ENCODE assay signal across 8 cellular contexts in the genomic region with DNA sequence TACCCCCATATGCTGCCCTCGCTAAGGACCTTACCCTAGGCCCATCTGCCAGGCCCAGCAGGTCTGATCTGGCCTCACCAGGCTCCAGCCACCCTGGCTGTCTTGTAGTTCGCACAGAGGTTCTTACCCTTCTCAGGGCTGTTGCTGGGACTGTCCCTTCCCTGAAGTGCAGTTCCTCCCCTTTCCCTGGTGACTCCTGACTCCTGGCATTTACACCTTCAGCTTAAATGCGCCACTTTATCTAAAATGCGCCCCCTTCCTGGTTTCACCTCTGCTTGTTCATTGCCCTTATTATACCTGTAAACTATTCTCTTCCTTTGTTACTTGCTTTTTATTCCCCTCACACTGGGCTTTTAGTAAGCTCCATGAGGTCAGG. TPM values are rescaled to one million over a fixed set of nuclear protein-coding genes. Genes with fewer than 3 reads are reported as not detected.
DNase-seq lines count a peak whose midpoint lies in the region; ATAC-seq and TF ChIP-seq lines count a peak whose summit lies in the region.

No MANE protein-coding gene starts in this region.

- H4K12ac ChIP-seq in trophoblast cell (ENCODE audit: low read depth, low read length) = no peak overlapping the region

- no peak for TF ChIP-seq EP300 in SK-N-SH (IDR thresholded peaks at IDR 0.05; ENCODE audit: borderline replicate concordance in 1 of 2, low read depth in 1 of 2, low read length in 1 of 2)

- no peaks in the 10 kb centered on the region for H3K9me3 Mint-ChIP-seq in T-helper 1 cell treated with Interleukin-12 subunit alpha and Interleukin-12 subunit beta and Interleukin-4 antibody, amounts not matched to agents 30 μg/mL and 1 μg/mL, for 36 hours

- H3K4ac ChIP-seq in trophoblast cell (ENCODE audit: low read depth, low read length) = no peak overlapping the region

- POLR2A ChIA-PET in SK-N-SH (lab: Yijun Ruan, JAX) = no interaction called here

- H3K4me2 ChIP-seq in SK-N-SH = peak overlapping the region; percentile 86
- peak overlapping the region; percentile 69 for H3K4me2 ChIP-seq in trophoblast cell (ENCODE audit: low read length)

- no peak overlapping the region for H3K23ac ChIP-seq in trophoblast cell (ENCODE audit: low read length)

- H3K4me3 ChIP-seq in SK-N-SH (ENCODE audit: low read depth in 2 of 2, low read length in 1 of 2) (peak overlapping the region in 1 of 2 experiments; percentile 55; a peak in 2 of 4 replicates), epithelial cell of esophagus (ENCODE audit: low read length) (peak overlapping the region; percentile 44), trophoblast cell (ENCODE audit: low read depth, low read length) (no peak overlapping the region)

- 95% methylated on average over 4 of the region's 4 CpGs for WGBS in SK-N-SH (ENCODE audit: low lambda C conversion rate)
- no CpG with 5 or more reads among the region's 4 CpGs for WGBS in trophoblast cell (ENCODE audit: extremely low coverage, insufficient coverage, insufficient read length)

- H2AFZ ChIP-seq in SK-N-SH (ENCODE audit: low read depth) (no peak overlapping the region), trophoblast cell (ENCODE audit: insufficient read depth, low read length, poor library complexity) (no peak overlapping the region)

- peaks cover 37% of the 10 kb centered on the region for H3F3A ChIP-seq in SK-N-SH (replicated peaks; ENCODE audit: insufficient read depth)

- H3K27me3 Mint-ChIP-seq in T-helper 1 cell treated with Interleukin-12 subunit alpha and Interleukin-12 subunit beta and Interleukin-4 antibody, amounts not matched to agents 30 μg/mL and 1 μg/mL, for 36 hours (ENCODE audit: low read depth) = no peaks in the 10 kb centered on the region

- no peak overlapping the region for H2AK5ac ChIP-seq in trophoblast cell (ENCODE audit: low read length)

- TF ChIP-seq RAD21 in SK-N-SH (IDR thresholded peaks at IDR 0.05; ENCODE audit: low read length) = no peak

- no peak overlapping the region for H2BK12ac ChIP-seq in trophoblast cell (ENCODE audit: low read length)

- H3K79me2 ChIP-seq in SK-N-SH (ENCODE audit: insufficient read depth) = 0 out of 2 replicates have a peak, but pooled peaks cover under 1% of the 10 kb centered on the region
- H3K79me2 ChIP-seq in trophoblast cell (ENCODE audit: control insufficient read depth, insufficient read depth, low read length, poor library complexity) = peaks cover 3% of the 10 kb centered on the region

- H3K9me2 ChIP-seq in SK-N-SH = no peaks in the 10 kb centered on the region

- H3K27ac Mint-ChIP-seq in T-helper 1 cell treated with Interleukin-12 subunit alpha and Interleukin-12 subunit beta and Interleukin-4 antibody, amounts not matched to agents 30 μg/mL and 1 μg/mL, for 36 hours = peak overlapping the region; percentile 92

- no peak overlapping the region for H3K18ac ChIP-seq in trophoblast cell (ENCODE audit: low read length)

- H3K27ac ChIP-seq in SK-N-SH (ENCODE audit: low read depth in 2 of 2, low read length in 1 of 2) (peak overlapping the region; percentile 76 to 85), trophoblast cell (ENCODE audit: low read depth, low read length) (peak overlapping the region; percentile 4)

- H3K9ac ChIP-seq in SK-N-SH (peak overlapping the region; percentile 78), trophoblast cell (ENCODE audit: low read length) (no peak overlapping the region)

- CTCF ChIA-PET in SK-N-SH (lab: Yijun Ruan, JAX) = interaction anchor here (0.6 to 1.7 kb wide), 9 partner anchors 8 to 666 kb away, joined by 3 to 4 read pairs (median 3); no protein-coding TSS in a partner anchor

- H3K14ac ChIP-seq in trophoblast cell (ENCODE audit: low read length) = no peak overlapping the region

- peak overlapping the region; percentile 92 for H4K8ac ChIP-seq in trophoblast cell (ENCODE audit: low read depth, low read length)

- H3K9me3 ChIP-seq in SK-N-SH = no peaks in the 10 kb centered on the region
- H3K9me3 ChIP-seq in trophoblast cell (ENCODE audit: insufficient read depth, low read depth, low read length) = no peaks in the 10 kb centered on the region

- H3K27me3 ChIP-seq in SK-N-SH (ENCODE audit: insufficient read depth) (no peaks in the 10 kb centered on the region), trophoblast cell (ENCODE audit: insufficient read depth, low read length) (no peaks in the 10 kb centered on the region)

- H3K36me3 Mint-ChIP-seq in T-helper 1 cell treated with Interleukin-12 subunit alpha and Interleukin-12 subunit beta and Interleukin-4 antibody, amounts not matched to agents 30 μg/mL and 1 μg/mL, for 36 hours (ENCODE audit: low read depth) = peaks cover 43% of the 10 kb centered on the region

- H4K20me1 ChIP-seq in SK-N-SH (ENCODE audit: insufficient read depth) = no peaks in the 10 kb centered on the region

- H3K79me1 ChIP-seq in trophoblast cell (ENCODE audit: low read length) = peaks cover 9% of the 10 kb centered on the region

- no peak for ATAC-seq in GM21423 (IDR thresholded peaks at IDR 0.05; ENCODE audit: unreplicated experiment)

- peaks cover 26 to 39% of the 10 kb centered on the region in 2 experiments for H3K36me3 ChIP-seq in SK-N-SH (replicated peaks in 1 of 2; ENCODE audit: control insufficient read depth in 1 of 2, insufficient read depth in 2 of 2, low read length in 1 of 2)
- peaks cover 31 to 37% of the 10 kb centered on the region in 2 experiments for H3K36me3 ChIP-seq in trophoblast cell (ENCODE audit: control insufficient read depth in 1 of 2, insufficient read depth in 2 of 2, low read length in 2 of 2)

- DNase-seq in T-helper 1 cell (no peak), SK-N-SH (no peak), epithelial cell of esophagus (ENCODE audit: low read depth) (no peak), trophoblast cell (peak in 1 of 2 donors; percentile 23), amygdala (lab: John Stamatoyannopoulos, UW) (no peak), NCI-H446 (lab: John Stamatoyannopoulos, UW) (no peak)

- TF ChIP-seq CTCF in SK-N-SH (IDR thresholded peaks at IDR 0.05) (no peak), epithelial cell of esophagus (IDR thresholded peaks at IDR 0.05; ENCODE audit: insufficient read depth, low read depth, low read length, missing control alignments) (no peak)

- no peak overlapping the region for H2BK5ac ChIP-seq in trophoblast cell (ENCODE audit: low read depth, low read length, poor library complexity)

- H3K4me3 Mint-ChIP-seq in T-helper 1 cell treated with Interleukin-12 subunit alpha and Interleukin-12 subunit beta and Interleukin-4 antibody, amounts not matched to agents 30 μg/mL and 1 μg/mL, for 36 hours = peak overlapping the region; percentile 80

- H3K4me1 ChIP-seq in SK-N-SH (ENCODE audit: control insufficient read depth in 1 of 2, insufficient read depth in 2 of 2, low read depth in 1 of 2, low read length in 1 of 2) (peaks cover 3 to 20% of the 10 kb centered on the region in 2 experiments; a peak in 1 of 4 replicates), trophoblast cell (ENCODE audit: control insufficient read depth in 1 of 2, insufficient read depth in 2 of 2, low read length in 2 of 2) (peaks cover 0 to 3% of the 10 kb centered on the region in 2 experiments)

- H4K91ac ChIP-seq in trophoblast cell (ENCODE audit: low read depth, low read length) = no peak overlapping the region

- H2BK120ac ChIP-seq in trophoblast cell (ENCODE audit: insufficient read depth, low read length, poor library complexity) = no peak overlapping the region

- peaks cover 34% of the 10 kb centered on the region for H3K4me1 Mint-ChIP-seq in T-helper 1 cell treated with Interleukin-12 subunit alpha and Interleukin-12 subunit beta and Interleukin-4 antibody, amounts not matched to agents 30 μg/mL and 1 μg/mL, for 36 hours (ENCODE audit: low read depth)

TF ChIP-seq in SK-N-SH, 30 proteins besides CTCF, POLR2A, EP300 and RAD21 (continues in another document):
- TF ChIP-seq, protein P1, sequence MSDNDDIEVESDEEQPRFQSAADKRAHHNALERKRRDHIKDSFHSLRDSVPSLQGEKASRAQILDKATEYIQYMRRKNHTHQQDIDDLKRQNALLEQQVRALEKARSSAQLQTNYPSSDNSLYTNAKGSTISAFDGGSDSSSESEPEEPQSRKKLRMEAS (IDR thresholded peaks at IDR 0.05; ENCODE audit: low read depth) = no peak
- TF ChIP-seq FOXM1 (IDR thresholded peaks at IDR 0.05; ENCODE audit: low read depth) (no peak), CHD2 (IDR thresholded peaks at IDR 0.05; ENCODE audit: low read length, partially characterized antibody) (no peak), TCF12 (IDR thresholded peaks at IDR 0.05) (no peak), MXI1 (IDR thresholded peaks at IDR 0.05; ENCODE audit: low read depth, low read length) (no peak), TAF1 (IDR thresholded peaks at IDR 0.05; ENCODE audit: borderline replicate concordance, low read depth, low read length) (no peak), RFX5 (IDR thresholded peaks at IDR 0.05; ENCODE audit: low read length) (no peak)
- TF ChIP-seq, protein P2, sequence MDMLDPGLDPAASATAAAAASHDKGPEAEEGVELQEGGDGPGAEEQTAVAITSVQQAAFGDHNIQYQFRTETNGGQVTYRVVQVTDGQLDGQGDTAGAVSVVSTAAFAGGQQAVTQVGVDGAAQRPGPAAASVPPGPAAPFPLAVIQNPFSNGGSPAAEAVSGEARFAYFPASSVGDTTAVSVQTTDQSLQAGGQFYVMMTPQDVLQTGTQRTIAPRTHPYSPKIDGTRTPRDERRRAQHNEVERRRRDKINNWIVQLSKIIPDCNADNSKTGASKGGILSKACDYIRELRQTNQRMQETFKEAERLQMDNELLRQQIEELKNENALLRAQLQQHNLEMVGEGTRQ (IDR thresholded peaks at IDR 0.05; ENCODE audit: borderline replicate concordance, low read depth, low read length) = no peak

RNA-seq across cellular contexts. Expression of a gene that starts 0.8 kb away (rescaled TPM):
- polyA plus RNA-seq in SK-N-SH (2012; rRNA removed) = 41.6 and 51.9 TPM in 2 replicates
- polyA plus RNA-seq in SK-N-SH (2012; cell fraction: cytosol; rRNA removed) = 7.6 and 9.3 TPM in 2 replicates
- 487 and 518 TPM in 2 replicates for polyA plus RNA-seq in SK-N-SH (2012; cell fraction: nucleus; rRNA removed)
- 11.9 and 12.1 TPM in 2 replicates for polyA plus RNA-seq in trophoblast cell (2013)

RNA-seq across cellular contexts. Expression of a gene that starts 16.3 kb away (rescaled TPM):
- polyA plus RNA-seq in SK-N-SH (2012; rRNA removed) = 220 and 233 TPM in 2 replicates
- 213 and 244 TPM in 2 replicates for polyA plus RNA-seq in SK-N-SH (2012; cell fraction: cytosol; rRNA removed)
- polyA plus RNA-seq in SK-N-SH (2012; cell fraction: nucleus; rRNA removed) = 74.3 and 105 TPM in 2 replicates
- polyA plus RNA-seq in trophoblast cell (2013) = 86.4 and 87.7 TPM in 2 replicates

RNA-seq across cellular contexts. Expression of a gene that starts 17.0 kb away (rescaled TPM):
- 84.1 and 102 TPM in 2 replicates for polyA plus RNA-seq in SK-N-SH (2012; rRNA removed)
- polyA plus RNA-seq in SK-N-SH (2012; cell fraction: cytosol; rRNA removed) = 54.6 and 75.9 TPM in 2 replicates
- polyA plus RNA-seq in SK-N-SH (2012; cell fraction: nucleus; rRNA removed) = 67.6 and 74.7 TPM in 2 replicates
- 56.0 and 56.8 TPM in 2 replicates for polyA plus RNA-seq in trophoblast cell (2013)

RNA-seq across cellular contexts. Expression of a gene that starts 34.6 kb away (rescaled TPM):
- polyA plus RNA-seq in SK-N-SH (2012; rRNA removed) = 43.4 and 48.0 TPM in 2 replicates
- 21.7 and 28.2 TPM in 2 replicates for polyA plus RNA-seq in SK-N-SH (2012; cell fraction: cytosol; rRNA removed)
- 44.5 and 46.6 TPM in 2 replicates for polyA plus RNA-seq in SK-N-SH (2012; cell fraction: nucleus; rRNA removed)
- polyA plus RNA-seq in trophoblast cell (2013) = 40.2 and 42.5 TPM in 2 replicates

RNA-seq across cellular contexts. Expression of a gene that starts 39.5 kb away (rescaled TPM):
- 44.9 and 47.1 TPM in 2 replicates for polyA plus RNA-seq in SK-N-SH (2012; rRNA removed)
- polyA plus RNA-seq in SK-N-SH (2012; cell fraction: cytosol; rRNA removed) = 30.5 and 35.8 TPM in 2 replicates
- 39.3 and 46.4 TPM in 2 replicates for polyA plus RNA-seq in SK-N-SH (2012; cell fraction: nucleus; rRNA removed)
- 2.2 and 2.3 TPM in 2 replicates for polyA plus RNA-seq in trophoblast cell (2013)
